28 cellular contexts compared by ENCODE assay signal in genomic region chrX:125678258-125678657, GRCh38.
"Had no signal": no experiment of that assay in that cellular context is flagged by ENCODE, and none has a peak within 500 bp of the region (broad histone marks: within the 10 kb centered on the region; RNA-seq: fewer than 3 reads in every experiment).

No MANE protein-coding gene starts in this region.

- H3K9me3 ChIP-seq: stomach, suprapubic skin, testis, thoracic aorta, thyroid gland, tibial artery, tibial nerve, transverse colon, upper lobe of left lung, upper lobe of right lung, uterus, vagina had no signal

- H3K9me3 Mint-ChIP-seq: stimulated activated naive CD8-positive, alpha-beta T cell treated with anti-CD3 and anti-CD28 coated beads, Interleukin-15, amount 100 ng/mL, for 72 hours; stimulated activated naive CD8-positive, alpha-beta T cell treated with anti-CD3 and anti-CD28 coated beads, Interleukin-15, Interleukin-2, amounts not matched to agents 100 ng/mL and 50 ng/mL, for 24 hours; type B pancreatic cell had no signal

- H3K27me3 ChIP-seq: stomach, suprapubic skin, testis, thyroid gland, tibial artery, tibial nerve, transverse colon, upper lobe of left lung, upper lobe of right lung, uterus, vagina had no signal

- H3K4me1 ChIP-seq: stomach, suprapubic skin, testis, thyroid gland, tibial artery, tibial nerve, transverse colon, upper lobe of left lung, upper lobe of right lung, uterus, vagina had no signal

- H3K36me3 ChIP-seq: stomach, suprapubic skin, thoracic aorta, thyroid gland, tibial artery, tibial nerve, transverse colon, upper lobe of left lung, upper lobe of right lung, uterus, vagina had no signal

- H3K36me3 Mint-ChIP-seq: stimulated activated effector memory CD8-positive, alpha-beta T cell treated with anti-CD3 and anti-CD28 coated beads, Interleukin-12 subunit alpha, Interleukin-12 subunit beta, amount 100 ng/mL, for 72 hours; stimulated activated naive B cell treated with anti-CD40 and anti-IgM and Interleukin-4, amounts not matched to agents 10 μg/mL and 1 μg/mL and 100 μg/mL, for 72 hours; type B pancreatic cell had no signal

- H3K27me3 Mint-ChIP-seq: stimulated activated memory B cell treated with anti-CD40 and anti-IgM and Interleukin-4, amounts not matched to agents 10 μg/mL and 1 μg/mL and 100 μg/mL, for 72 hours; stimulated activated naive B cell treated with anti-CD40 and anti-IgM and Interleukin-4, amounts not matched to agents 10 μg/mL and 1 μg/mL and 100 μg/mL, for 72 hours; stimulated activated naive CD8-positive, alpha-beta T cell treated with anti-CD3 and anti-CD28 coated beads, Interleukin-15, amount 100 ng/mL, for 72 hours; stimulated activated naive CD8-positive, alpha-beta T cell treated with anti-CD3 and anti-CD28 coated beads, Interleukin-15, Interleukin-2, amounts not matched to agents 100 ng/mL and 50 ng/mL, for 24 hours; type B pancreatic cell had no signal

- H3K4me3 ChIP-seq: stomach, suprapubic skin, testis, thoracic aorta, thyroid gland, tibial artery, tibial nerve, transverse colon, upper lobe of left lung, upper lobe of right lung, uterus, vagina had no signal

- H3K27ac ChIP-seq: stomach, suprapubic skin, testis, thoracic aorta, thyroid gland, tibial artery, tibial nerve, transverse colon, upper lobe of left lung, upper lobe of right lung, uterus, vagina had no signal

- H3K27ac Mint-ChIP-seq: stimulated activated effector memory CD8-positive, alpha-beta T cell treated with anti-CD3 and anti-CD28 coated beads, Interleukin-12 subunit alpha, Interleukin-12 subunit beta, amount 100 ng/mL, for 72 hours; stimulated activated memory B cell treated with anti-CD40 and anti-IgM and Interleukin-4, amounts not matched to agents 10 μg/mL and 1 μg/mL and 100 μg/mL, for 72 hours; stimulated activated naive B cell treated with anti-CD40 and anti-IgM and Interleukin-4, amounts not matched to agents 10 μg/mL and 1 μg/mL and 100 μg/mL, for 72 hours; stimulated activated naive CD8-positive, alpha-beta T cell treated with anti-CD3 and anti-CD28 coated beads, Interleukin-15, amount 100 ng/mL, for 72 hours; stimulated activated naive CD8-positive, alpha-beta T cell treated with anti-CD3 and anti-CD28 coated beads, Interleukin-15, Interleukin-2, amounts not matched to agents 100 ng/mL and 50 ng/mL, for 24 hours; type B pancreatic cell had no signal

- DNase-seq: stimulated activated CD4-positive, alpha-beta T cell treated with anti-CD3 and anti-CD28 coated beads, Interleukin-2, amount 100 ng/mL, for 48 hours; stimulated activated CD4-positive, alpha-beta T cell treated with anti-CD3 and anti-CD28 coated beads, Interleukin-4, amount 100 ng/mL, for 1 hour; stimulated activated CD4-positive, alpha-beta T cell treated with anti-CD3 and anti-CD28 coated beads, Interleukin-4, amount 100 ng/mL, for 24 hours; stimulated activated CD4-positive, alpha-beta T cell treated with anti-CD3 and anti-CD28 coated beads, Interleukin-4, amount 100 ng/mL, for 4 hours; stimulated activated CD8-positive, alpha-beta memory T cell treated with anti-CD3 and anti-CD28 coated beads, Interleukin-4, amount 100 ng/mL, for 48 hours; stimulated activated naive B cell treated with anti-CD40 and anti-IgM and Interleukin-4, amounts not matched to agents 10 μg/mL and 1 μg/mL and 100 μg/mL, for 72 hours; stimulated activated naive CD4-positive, alpha-beta T cell; stimulated activated naive CD4-positive, alpha-beta T cell treated with Interleukin-2 at 50 U/mL for 16 hours; stimulated activated naive CD8-positive, alpha-beta T cell treated with anti-CD3 and anti-CD28 coated beads, Interleukin-15, amount 100 ng/mL, for 72 hours; stimulated activated naive CD8-positive, alpha-beta T cell treated with anti-CD3 and anti-CD28 coated beads, Interleukin-15, Interleukin-2, amounts not matched to agents 100 U/mL and 50 U/mL, for 24 hours; stomach; substantia nigra; testis; thyroid gland; tibial artery; transverse colon; trophoblast cell; upper lobe of left lung; upper lobe of right lung; uterus had no signal

- H3K4me3 Mint-ChIP-seq: stimulated activated effector memory CD8-positive, alpha-beta T cell treated with anti-CD3 and anti-CD28 coated beads, Interleukin-12 subunit alpha, Interleukin-12 subunit beta, amount 100 ng/mL, for 72 hours; stimulated activated memory B cell treated with anti-CD40 and anti-IgM and Interleukin-4, amounts not matched to agents 10 μg/mL and 1 μg/mL and 100 μg/mL, for 72 hours; stimulated activated naive B cell treated with anti-CD40 and anti-IgM and Interleukin-4, amounts not matched to agents 10 μg/mL and 1 μg/mL and 100 μg/mL, for 72 hours; stimulated activated naive CD8-positive, alpha-beta T cell treated with anti-CD3 and anti-CD28 coated beads, Interleukin-15, amount 100 ng/mL, for 72 hours; stimulated activated naive CD8-positive, alpha-beta T cell treated with anti-CD3 and anti-CD28 coated beads, Interleukin-15, Interleukin-2, amounts not matched to agents 100 ng/mL and 50 ng/mL, for 24 hours; type B pancreatic cell had no signal

- H3K4me1 Mint-ChIP-seq: stimulated activated effector memory CD8-positive, alpha-beta T cell treated with anti-CD3 and anti-CD28 coated beads, Interleukin-12 subunit alpha, Interleukin-12 subunit beta, amount 100 ng/mL, for 72 hours; stimulated activated naive CD8-positive, alpha-beta T cell treated with anti-CD3 and anti-CD28 coated beads, Interleukin-15, amount 100 ng/mL, for 72 hours had no signal
